ENCODE assay signal across 12 cellular contexts in genomic region chr15:82040395-82040794, GRCh38. TPM values are rescaled to one million over a fixed set of nuclear protein-coding genes. Genes with fewer than 3 reads are reported as not detected.
DNase-seq lines count a peak whose midpoint lies in the region; ATAC-seq, FAIRE-seq and TF ChIP-seq lines count a peak whose summit lies in the region.
"Had no signal": no experiment of that assay in that cellular context is flagged by ENCODE, and none has a peak within 500 bp of the region (broad histone marks: within the 10 kb centered on the region; RNA-seq: fewer than 3 reads in every experiment).

No MANE protein-coding gene starts in this region.

- TF ChIP-seq CTCF in CD8-positive, alpha-beta T cell (IDR thresholded peaks at IDR 0.05): no peak
- TF ChIP-seq CTCF in brain (conservative IDR thresholded peaks at IDR 0.05) (no peak), pancreas (IDR thresholded peaks at IDR 0.05) (no peak), GM13976 (IDR thresholded peaks at IDR 0.05; ENCODE audit: borderline replicate concordance, control extremely low read depth, extremely low read depth, insufficient read depth, missing control alignments) (no peak), CD14-positive monocyte (IDR thresholded peaks at IDR 0.05) (no peak)

- H3K27ac Mint-ChIP-seq in CD8-positive, alpha-beta T cell: peak overlapping the region; percentile 37
- peak overlapping the region in 4 of 5 experiments; percentile 5 to 95 (median 74) for H3K27ac Mint-ChIP-seq in brain
- H3K27ac Mint-ChIP-seq in CD14-positive monocyte: peak overlapping the region in 1 of 7 donors; percentile 2
- H3K27ac Mint-ChIP-seq: GM23338, T-cell had no signal

- H3K4me3 Mint-ChIP-seq in CD8-positive, alpha-beta T cell: no peak overlapping the region
- H3K4me3 Mint-ChIP-seq in brain (peak overlapping the region; percentile 71 to 99 (median 78)), CD14-positive monocyte (no peak overlapping the region)
- H3K4me3 Mint-ChIP-seq: GM23338, T-cell had no signal

- H3K4me3 ChIP-seq in CD8-positive, alpha-beta T cell (ENCODE audit: low read depth, low read length): no peak overlapping the region
- no peak overlapping the region for H3K4me3 ChIP-seq in pancreas
- H3K4me3 ChIP-seq: GM23338 had no signal

- peaks cover 11% of the 10 kb centered on the region for H3K4me1 ChIP-seq in CD8-positive, alpha-beta T cell (ENCODE audit: insufficient read depth, low read length)
- peaks cover 0 to 18% (median 7%) of the 10 kb centered on the region in 3 donors for H3K4me1 ChIP-seq in pancreas

- WGBS in pancreas, 2 donors: 7 to 8% methylated on average over 2 of the region's 2 CpGs

- no peaks in the 10 kb centered on the region for H3K9me3 Mint-ChIP-seq in CD8-positive, alpha-beta T cell
- H3K9me3 Mint-ChIP-seq in brain: peaks cover 0 to 7% (median 0%) of the 10 kb centered on the region in 5 experiments
- H3K9me3 Mint-ChIP-seq in CD14-positive monocyte: peaks cover 0 to 8% (median 2%) of the 10 kb centered on the region in 7 donors
- H3K9me3 Mint-ChIP-seq: GM23338, T-cell had no signal

- no peak for DNase-seq in CD8-positive, alpha-beta T cell
- DNase-seq in pancreas (peak in 1 of 6 donors; percentile 43), GM13976 (ENCODE audit: low spot score) (no peak), CD14-positive monocyte (ENCODE audit: low spot score) (no peak)
- DNase-seq: NCI-H1048, T-cell had no signal

- no peaks in the 10 kb centered on the region for H3K36me3 ChIP-seq in CD8-positive, alpha-beta T cell (ENCODE audit: insufficient read depth, low read length)
- no peaks in the 10 kb centered on the region for H3K36me3 ChIP-seq in pancreas

- no peaks in the 10 kb centered on the region for H3K36me3 Mint-ChIP-seq in CD8-positive, alpha-beta T cell
- H3K36me3 Mint-ChIP-seq in brain (peaks cover 46% of the 10 kb centered on the region), CD14-positive monocyte (peaks cover 4 to 9% of the 10 kb centered on the region in 2 donors)
- H3K36me3 Mint-ChIP-seq: T-cell had no signal

- FAIRE-seq in pancreas (lab: Jason Lieb, UNC): no peak

- in situ Hi-C loops in GM13976 (cut with MboI; ENCODE audit: low sequenced_read_pairs, unreplicated experiment): no loop called here

- no peaks in the 10 kb centered on the region for H3K9me3 ChIP-seq in CD8-positive, alpha-beta T cell (ENCODE audit: low read length)
- no peaks in the 10 kb centered on the region for H3K9me3 ChIP-seq in pancreas
- H3K9me3 ChIP-seq: BE2C had no signal

- CTCF ChIA-PET in CD8-positive, alpha-beta T cell (lab: Charles Lee): no interaction called here

- intact Hi-C loops in CD8-positive, alpha-beta T cell (cut with DNase I, micrococcal nuclease): loop anchor here (10.0 kb wide), 4 partner anchors 224 to 1024 kb away; partner anchors contain the start of genes BTBD1 (in 1 of the 2), EFL1 (in 1 of the 2), SAXO2 (in 1 of the 2) and STARD5 (in 1 of the 2)
- intact Hi-C loops in pancreas (cut with DNase I) (no loop called here), CD14-positive monocyte (cut with micrococcal nuclease) (loop anchor here in 1 of 2 donors (10.0 kb wide), 2 partner anchors 224 to 1046 kb away; partner anchors contain the start of genes EFL1 and SAXO2)

- H3K27me3 Mint-ChIP-seq in CD8-positive, alpha-beta T cell (ENCODE audit: low read depth): no peaks in the 10 kb centered on the region
- H3K27me3 Mint-ChIP-seq in brain (peaks cover 17% of the 10 kb centered on the region), CD14-positive monocyte (ENCODE audit: low read depth in 3 of 3) (peaks cover 8 to 20% (median 12%) of the 10 kb centered on the region in 3 donors)

- POLR2A ChIA-PET in CD8-positive, alpha-beta T cell (lab: Charles Lee): no interaction called here

- peaks cover 12% of the 10 kb centered on the region for H3K4me1 Mint-ChIP-seq in CD8-positive, alpha-beta T cell (ENCODE audit: low read depth)
- peaks cover 42% of the 10 kb centered on the region for H3K4me1 Mint-ChIP-seq in brain
- peaks cover 12% of the 10 kb centered on the region for H3K4me1 Mint-ChIP-seq in CD14-positive monocyte

- ATAC-seq in CD8-positive, alpha-beta T cell: no peak
- ATAC-seq in HG03175 (IDR thresholded peaks at IDR 0.05; ENCODE audit: unreplicated experiment) (peak; percentile 5), pancreas (peak; percentile 22 to 72 (median 35)), GM18520 (IDR thresholded peaks at IDR 0.05; ENCODE audit: unreplicated experiment) (no peak)
- ATAC-seq: T-cell had no signal

- H3K27me3 ChIP-seq in CD8-positive, alpha-beta T cell (ENCODE audit: insufficient read depth, low read length): no peaks in the 10 kb centered on the region
- H3K27me3 ChIP-seq in pancreas: no peaks in the 10 kb centered on the region
- H3K27me3 ChIP-seq: BE2C had no signal

- H3K27ac ChIP-seq in CD8-positive, alpha-beta T cell (ENCODE audit: low read depth, low read length): no peak overlapping the region
- peak overlapping the region in 1 of 4 donors; percentile 23 for H3K27ac ChIP-seq in pancreas
- H3K27ac ChIP-seq: RWPE1 had no signal

RNA-seq across cellular contexts. Expression of gene MEX3B, which starts 5.4 kb away (rescaled TPM):
- 1 to 10 TPM; 3.3 to 3.7 TPM for total RNA-seq in CD8-positive, alpha-beta T cell
- polyA plus RNA-seq in brain (ENCODE audit: insufficient read depth, low read depth, low replicate concordance) (15.7 TPM), pancreas (under 1 TPM; 0.47 to 0.68 TPM), CD14-positive monocyte (under 1 TPM in 1 of 2 donors, not detected in 1; 0.05 TPM)
- total RNA-seq in pancreas: 1 to 10 TPM in 1 of 6 donors, under 1 TPM in 5; 0.13 to 2.2 (median 0.35) TPM

Comparison
In these comparisons a context has a peak if more than half of its experiments do, and no peak if none do; other contexts are left out.
1. ATAC-seq: peak in HG03175 (single experiment) and pancreas (4 of 4); none in CD8-positive, alpha-beta T cell (single experiment) and GM18520 (single experiment).
2. H3K4me3 Mint-ChIP-seq: peak in brain (5 of 5); none in CD8-positive, alpha-beta T cell (single experiment) and CD14-positive monocyte (0 of 2).
3. intact Hi-C loops: an anchor here in CD8-positive, alpha-beta T cell (10.0 kb wide); none called in pancreas.